Comparison of ENCODE assay signal across 1 cellular context in the genomic region with DNA sequence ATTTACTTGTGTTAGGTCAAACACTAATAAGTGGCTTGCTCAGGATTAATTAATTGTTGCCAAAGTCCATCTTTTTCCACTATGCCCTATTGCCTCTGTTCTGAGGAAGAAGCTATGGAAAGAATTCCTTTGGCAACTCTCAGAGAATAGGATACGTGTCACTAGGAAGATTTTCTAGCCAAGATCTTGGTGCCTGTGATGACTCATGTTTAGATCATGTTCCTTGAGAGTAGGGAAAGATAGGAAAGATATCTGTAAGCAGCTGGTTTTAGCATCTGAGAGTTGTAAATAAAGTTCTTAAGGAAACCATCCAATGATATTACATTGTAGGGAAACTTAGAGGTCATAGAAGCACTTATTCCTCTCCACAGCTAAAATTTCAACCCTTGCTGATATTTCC.
A peak's percentile ranks its signal among the peaks of the same experiment; 100 is the strongest.
TF ChIP-seq lines count a peak whose summit lies in the region.

No MANE protein-coding gene starts in this region.

TF ChIP-seq in HCT116, 20 proteins besides CTCF, POLR2A, EP300 and RAD21 (continued from another document):
- TF ChIP-seq, protein P1, sequence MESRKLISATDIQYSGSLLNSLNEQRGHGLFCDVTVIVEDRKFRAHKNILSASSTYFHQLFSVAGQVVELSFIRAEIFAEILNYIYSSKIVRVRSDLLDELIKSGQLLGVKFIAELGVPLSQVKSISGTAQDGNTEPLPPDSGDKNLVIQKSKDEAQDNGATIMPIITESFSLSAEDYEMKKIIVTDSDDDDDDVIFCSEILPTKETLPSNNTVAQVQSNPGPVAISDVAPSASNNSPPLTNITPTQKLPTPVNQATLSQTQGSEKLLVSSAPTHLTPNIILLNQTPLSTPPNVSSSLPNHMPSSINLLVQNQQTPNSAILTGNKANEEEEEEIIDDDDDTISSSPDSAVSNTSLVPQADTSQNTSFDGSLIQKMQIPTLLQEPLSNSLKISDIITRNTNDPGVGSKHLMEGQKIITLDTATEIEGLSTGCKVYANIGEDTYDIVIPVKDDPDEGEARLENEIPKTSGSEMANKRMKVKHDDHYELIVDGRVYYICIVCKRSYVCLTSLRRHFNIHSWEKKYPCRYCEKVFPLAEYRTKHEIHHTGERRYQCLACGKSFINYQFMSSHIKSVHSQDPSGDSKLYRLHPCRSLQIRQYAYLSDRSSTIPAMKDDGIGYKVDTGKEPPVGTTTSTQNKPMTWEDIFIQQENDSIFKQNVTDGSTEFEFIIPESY (IDR thresholded peaks at IDR 0.05; ENCODE audit: extremely low read depth, insufficient replicate concordance, low read length), result peak; percentile 53
- TF ChIP-seq JUND (IDR thresholded peaks at IDR 0.05) (peak; percentile 95), EGR1 (IDR thresholded peaks at IDR 0.05; ENCODE audit: low read depth) (peak; percentile 51; the same call in 1 of the 2 replicates), EZH2phosphoT487 (IDR thresholded peaks at IDR 0.05; ENCODE audit: borderline replicate concordance) (no peak)
- TF ChIP-seq, protein P2, sequence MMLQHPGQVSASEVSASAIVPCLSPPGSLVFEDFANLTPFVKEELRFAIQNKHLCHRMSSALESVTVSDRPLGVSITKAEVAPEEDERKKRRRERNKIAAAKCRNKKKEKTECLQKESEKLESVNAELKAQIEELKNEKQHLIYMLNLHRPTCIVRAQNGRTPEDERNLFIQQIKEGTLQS (IDR thresholded peaks at IDR 0.05), result peak; percentile 50
- TF ChIP-seq, protein P3, sequence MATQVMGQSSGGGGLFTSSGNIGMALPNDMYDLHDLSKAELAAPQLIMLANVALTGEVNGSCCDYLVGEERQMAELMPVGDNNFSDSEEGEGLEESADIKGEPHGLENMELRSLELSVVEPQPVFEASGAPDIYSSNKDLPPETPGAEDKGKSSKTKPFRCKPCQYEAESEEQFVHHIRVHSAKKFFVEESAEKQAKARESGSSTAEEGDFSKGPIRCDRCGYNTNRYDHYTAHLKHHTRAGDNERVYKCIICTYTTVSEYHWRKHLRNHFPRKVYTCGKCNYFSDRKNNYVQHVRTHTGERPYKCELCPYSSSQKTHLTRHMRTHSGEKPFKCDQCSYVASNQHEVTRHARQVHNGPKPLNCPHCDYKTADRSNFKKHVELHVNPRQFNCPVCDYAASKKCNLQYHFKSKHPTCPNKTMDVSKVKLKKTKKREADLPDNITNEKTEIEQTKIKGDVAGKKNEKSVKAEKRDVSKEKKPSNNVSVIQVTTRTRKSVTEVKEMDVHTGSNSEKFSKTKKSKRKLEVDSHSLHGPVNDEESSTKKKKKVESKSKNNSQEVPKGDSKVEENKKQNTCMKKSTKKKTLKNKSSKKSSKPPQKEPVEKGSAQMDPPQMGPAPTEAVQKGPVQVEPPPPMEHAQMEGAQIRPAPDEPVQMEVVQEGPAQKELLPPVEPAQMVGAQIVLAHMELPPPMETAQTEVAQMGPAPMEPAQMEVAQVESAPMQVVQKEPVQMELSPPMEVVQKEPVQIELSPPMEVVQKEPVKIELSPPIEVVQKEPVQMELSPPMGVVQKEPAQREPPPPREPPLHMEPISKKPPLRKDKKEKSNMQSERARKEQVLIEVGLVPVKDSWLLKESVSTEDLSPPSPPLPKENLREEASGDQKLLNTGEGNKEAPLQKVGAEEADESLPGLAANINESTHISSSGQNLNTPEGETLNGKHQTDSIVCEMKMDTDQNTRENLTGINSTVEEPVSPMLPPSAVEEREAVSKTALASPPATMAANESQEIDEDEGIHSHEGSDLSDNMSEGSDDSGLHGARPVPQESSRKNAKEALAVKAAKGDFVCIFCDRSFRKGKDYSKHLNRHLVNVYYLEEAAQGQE (IDR thresholded peaks at IDR 0.05; ENCODE audit: low read depth), result no peak
